Comparison of ENCODE assay signal across 15 cellular contexts in the genomic region with DNA sequence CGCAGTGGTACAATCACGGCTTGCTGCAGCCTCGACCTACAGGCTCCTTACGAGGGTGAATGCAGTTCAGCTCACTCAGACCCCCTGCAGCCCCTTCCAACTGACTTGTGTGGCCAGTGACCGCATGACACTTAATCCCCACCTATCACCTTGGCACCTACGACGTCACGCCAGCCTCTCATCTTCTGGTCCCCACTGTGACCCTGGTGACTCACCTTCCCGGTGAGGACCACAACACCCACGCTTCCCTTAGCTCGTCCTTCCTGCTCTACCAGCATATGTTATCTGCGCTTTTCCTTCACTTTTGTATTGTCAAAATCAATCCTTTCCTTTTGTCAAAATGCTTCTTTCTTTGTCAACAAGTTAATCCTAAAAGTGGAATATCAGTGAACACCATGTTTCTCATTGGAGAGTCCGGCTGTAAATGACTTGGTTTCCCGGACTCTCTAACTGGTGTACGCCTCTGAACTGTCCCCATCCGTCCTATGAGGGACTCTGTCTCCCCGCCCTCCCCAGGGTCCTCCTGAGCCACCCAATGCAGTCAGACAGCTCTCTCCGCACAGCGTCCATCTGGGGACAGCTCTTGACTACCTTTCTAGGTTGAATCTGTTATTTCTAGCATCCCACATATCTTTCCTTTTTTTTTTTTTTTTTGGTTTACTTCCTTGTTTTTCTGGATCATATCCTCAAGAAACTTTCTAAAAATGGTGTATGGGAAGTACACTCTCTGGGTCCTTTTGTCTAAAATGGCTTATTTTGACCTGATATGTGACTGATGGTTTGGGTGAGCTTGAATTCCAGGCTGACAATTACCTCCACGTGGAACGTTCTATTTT. TPM values are rescaled to one million over a fixed set of nuclear protein-coding genes. Genes with fewer than 3 reads are reported as not detected.
DNase-seq lines count a peak whose midpoint lies in the region; TF ChIP-seq lines count a peak whose summit lies in the region.
"Had no signal": no experiment of that assay in that cellular context is flagged by ENCODE, and none has a peak within 500 bp of the region (broad histone marks: within the 10 kb centered on the region; RNA-seq: fewer than 3 reads in every experiment).

No MANE protein-coding gene starts in this region.

- peak overlapping the region; percentile 4 for H3K27ac Mint-ChIP-seq in activated T-helper 2 cell treated with anti-CD3 and anti-CD28 coated beads, Interferon-gamma antibody, Interleukin-2, Interleukin-4, amounts not matched to agents 10 μg/mL and 5 μg/mL and 100 μg/mL, durations not matched to agents 14 hours and 24 hours and 36 hours

- intact Hi-C loops in activated T-helper 2 cell treated with anti-CD3 and anti-CD28 coated beads, Interferon-gamma antibody, Interleukin-2, Interleukin-4, amounts not matched to agents 10 μg/mL and 5 μg/mL and 100 μg/mL, durations not matched to agents 14 hours and 24 hours and 36 hours (cut with micrococcal nuclease) = loop anchor here (10.0 kb wide), 1 partner anchor 220 kb away; no protein-coding TSS in a partner anchor
- intact Hi-C loops in sigmoid colon (cut with DNase I) = no loop called here

- peaks cover 0 to 3% (median 0%) of the 10 kb centered on the region in 4 donors for H3K9me3 ChIP-seq in sigmoid colon
- H3K9me3 ChIP-seq: left lung, SJSA1 had no signal

- no peak for TF ChIP-seq POLR2A in sigmoid colon (IDR thresholded peaks at IDR 0.05)

- no peaks in the 10 kb centered on the region for H3K36me3 Mint-ChIP-seq in activated T-helper 2 cell treated with anti-CD3 and anti-CD28 coated beads, Interferon-gamma antibody, Interleukin-2, Interleukin-4, amounts not matched to agents 10 μg/mL and 5 μg/mL and 100 μg/mL, durations not matched to agents 14 hours and 24 hours and 36 hours (ENCODE audit: low read depth)

- no peak overlapping the region for H3K4me3 Mint-ChIP-seq in activated T-helper 2 cell treated with anti-CD3 and anti-CD28 coated beads, Interferon-gamma antibody, Interleukin-2, Interleukin-4, amounts not matched to agents 10 μg/mL and 5 μg/mL and 100 μg/mL, durations not matched to agents 14 hours and 24 hours and 36 hours (ENCODE audit: low read depth)

- H3K4me1 ChIP-seq in sigmoid colon = no peaks in the 10 kb centered on the region
- H3K4me1 ChIP-seq: breast epithelium, left lung, SJSA1 had no signal

- peaks cover 10% of the 10 kb centered on the region for H3K4me1 Mint-ChIP-seq in activated T-helper 2 cell treated with anti-CD3 and anti-CD28 coated beads, Interferon-gamma antibody, Interleukin-2, Interleukin-4, amounts not matched to agents 10 μg/mL and 5 μg/mL and 100 μg/mL, durations not matched to agents 14 hours and 24 hours and 36 hours (ENCODE audit: low read depth)

- H3K4me3 ChIP-seq in sigmoid colon = no peak overlapping the region
- H3K4me3 ChIP-seq: breast epithelium, GM23248, left lung, SJSA1 had no signal

- no peaks in the 10 kb centered on the region for H3K9me3 Mint-ChIP-seq in activated T-helper 2 cell treated with anti-CD3 and anti-CD28 coated beads, Interferon-gamma antibody, Interleukin-2, Interleukin-4, amounts not matched to agents 10 μg/mL and 5 μg/mL and 100 μg/mL, durations not matched to agents 14 hours and 24 hours and 36 hours

- peaks cover 0 to 3% (median 0%) of the 10 kb centered on the region in 3 donors for H3K27me3 ChIP-seq in sigmoid colon

- 84 to 87% methylated on average over 21 of the region's 21 CpGs for WGBS in sigmoid colon, 2 donors

- peak; percentile 18 to 41 (median 37) for DNase-seq in stimulated activated CD4-positive, alpha-beta T cell treated with anti-CD3 and anti-CD28 coated beads, Interleukin-12 subunit alpha, Interleukin-12 subunit beta, amount 100 ng/mL, for 48 hours (ENCODE audit: low read depth in 2 of 3, low spot score in 1 of 3)
- DNase-seq in stimulated activated CD4-positive, alpha-beta T cell treated with anti-CD3 and anti-CD28 coated beads, Interleukin-4, amount 100 ng/mL, for 4 hours = no peak
- DNase-seq in activated T-helper 2 cell treated with anti-CD3 and anti-CD28 coated beads, Interferon-gamma antibody, Interleukin-2, Interleukin-4, amounts not matched to agents 10 μg/mL and 5 μg/mL and 100 μg/mL, durations not matched to agents 14 hours and 24 hours and 36 hours (ENCODE audit: low spot score) = no peak
- DNase-seq in sigmoid colon (peak; percentile 40), C1 segment of cervical spinal cord (lab: John Stamatoyannopoulos, UW) (no peak), HT-29 (ENCODE audit: low spot score) (no peak), NOMO-1 treated with DMSO at 0.1 percent for 48 hours (lab: John Stamatoyannopoulos, UW; ENCODE audit: unreplicated experiment) (no peak), SK-N-DZ (ENCODE audit: low spot score) (no peak)
- DNase-seq: activated effector memory CD4-positive, alpha-beta T cell treated with anti-CD3 and anti-CD28 coated beads, Interleukin-2, amount 50 U/mL, for 16 hours; effector memory CD4-positive, alpha-beta T cell had no signal

- no peak for TF ChIP-seq EP300 in sigmoid colon (IDR thresholded peaks at IDR 0.05)

- H3K36me3 ChIP-seq in sigmoid colon = no peaks in the 10 kb centered on the region
- H3K36me3 ChIP-seq: breast epithelium, left lung, SJSA1 had no signal

- no peaks in the 10 kb centered on the region for H3K27me3 Mint-ChIP-seq in activated T-helper 2 cell treated with anti-CD3 and anti-CD28 coated beads, Interferon-gamma antibody, Interleukin-2, Interleukin-4, amounts not matched to agents 10 μg/mL and 5 μg/mL and 100 μg/mL, durations not matched to agents 14 hours and 24 hours and 36 hours (ENCODE audit: low read depth)

- H3K27ac ChIP-seq in sigmoid colon = no peak overlapping the region
- H3K27ac ChIP-seq: breast epithelium, GM23248, left lung, SJSA1, VCaP had no signal

- no peak for TF ChIP-seq CTCF in sigmoid colon (IDR thresholded peaks at IDR 0.05)

RNA-seq across cellular contexts. Expression of a gene that starts 37.3 kb away (rescaled TPM):
- not detected in 2 replicates for total RNA-seq in activated T-helper 2 cell treated with anti-CD3 and anti-CD28 coated beads, Interferon-gamma antibody, Interleukin-2, Interleukin-4, amounts not matched to agents 10 μg/mL and 5 μg/mL and 100 μg/mL, durations not matched to agents 14 hours and 24 hours and 36 hours
- 1 to 10 TPM in 1 of 4 donors, under 1 TPM in 2, not detected in 1; 0.36 to 1.7 (median 0.41) TPM for total RNA-seq in sigmoid colon
- under 1 TPM in 1 of 3 donors, not detected in 2; 0.10 TPM for polyA plus RNA-seq in sigmoid colon
- not detected in 2 replicates for total RNA-seq in HT-29 (2014; rRNA removed; shearing (Covaris generic))
- polyA plus RNA-seq in SK-N-DZ (2014; cell fraction: cytosol; rRNA removed) = 0.02 and 0.08 TPM in 2 replicates
- not detected in 2 replicates for polyA plus RNA-seq in SK-N-DZ (2014; cell fraction: nucleus; rRNA removed)

Comparison
In these comparisons a context has a peak if more than half of its experiments do, and no peak if none do; other contexts are left out.
1. DNase-seq: peak in stimulated activated CD4-positive, alpha-beta T cell treated with anti-CD3 and anti-CD28 coated beads, Interleukin-12 subunit alpha, Interleukin-12 subunit beta, amount 100 ng/mL, for 48 hours (3 of 3) and sigmoid colon (single experiment); none in stimulated activated CD4-positive, alpha-beta T cell treated with anti-CD3 and anti-CD28 coated beads, Interleukin-4, amount 100 ng/mL, for 4 hours (0 of 2), activated T-helper 2 cell treated with anti-CD3 and anti-CD28 coated beads, Interferon-gamma antibody, Interleukin-2, Interleukin-4, amounts not matched to agents 10 μg/mL and 5 μg/mL and 100 μg/mL, durations not matched to agents 14 hours and 24 hours and 36 hours (single experiment), C1 segment of cervical spinal cord (0 of 14), HT-29 (single experiment), NOMO-1 treated with DMSO at 0.1 percent for 48 hours (single experiment) and SK-N-DZ (single experiment).